Comparison of ENCODE assay signal across 36 cellular contexts in the genomic region with DNA sequence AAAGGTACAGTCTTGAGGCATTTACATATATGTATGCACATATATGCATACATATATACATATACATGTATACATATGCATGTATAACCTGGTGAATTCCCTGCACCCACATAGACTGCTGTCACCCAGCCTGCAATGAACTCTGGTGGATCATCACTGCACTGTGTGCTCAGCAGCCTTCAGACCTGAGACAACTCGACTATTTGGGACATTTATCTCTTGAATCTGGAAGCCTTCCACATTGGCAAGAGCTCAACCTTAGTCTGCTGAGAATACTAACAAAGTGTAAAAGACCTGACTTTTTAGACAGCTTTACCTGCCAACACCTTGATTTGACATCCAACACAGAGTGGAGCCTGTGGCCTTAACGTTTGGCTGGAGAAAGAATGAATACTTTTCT.
"Had no signal": no experiment of that assay in that cellular context is flagged by ENCODE, and none has a peak within 500 bp of the region (broad histone marks: within the 10 kb centered on the region; RNA-seq: fewer than 3 reads in every experiment).

No MANE protein-coding gene starts in this region.

- H3K36me3 ChIP-seq: adrenal gland, brain microvascular endothelial cell, breast epithelium had no signal

- H3K27me3 ChIP-seq: adrenal gland, body of pancreas, brain microvascular endothelial cell, breast epithelium had no signal

- H3K4me1 Mint-ChIP-seq: activated B cell treated with CpG ODN at 0.5 μM for 24 hours; activated CD4-positive, alpha-beta T cell treated with anti-CD3 and anti-CD28 coated beads, Interleukin-2, amount 10 ng/mL, durations not matched to agents 24 days and 14 days; activated naive CD8-positive, alpha-beta T cell treated with anti-CD3 and anti-CD28 coated beads for 36 hours; activated T-helper 17 cell treated with anti-CD3 and anti-CD28 coated beads, Interleukin-2, amount 50 U/mL, for 72 hours had no signal

- H3K9me3 Mint-ChIP-seq: activated CD4-positive, alpha-beta T cell treated with anti-CD3 and anti-CD28 coated beads, Interleukin-2, amount 10 ng/mL, durations not matched to agents 24 days and 14 days; activated T-helper 1 cell treated with anti-CD3 and anti-CD28 coated beads, Interleukin-12 subunit alpha, Interleukin-12 subunit beta, Interleukin-2, Interleukin-4 antibody, amounts not matched to agents 30 ng/mL and 10 ng/mL and 1 ng/mL, durations not matched to agents 14 hours and 24 hours and 36 hours; T-helper 1 cell treated with Interleukin-12 subunit alpha and Interleukin-12 subunit beta and Interleukin-4 antibody, amounts not matched to agents 30 μg/mL and 1 μg/mL, for 36 hours had no signal

- DNase-seq: activated B cell treated with CpG ODN at 0.5 μM for 24 hours; activated CD4-positive, alpha-beta memory T cell treated with anti-CD3 and anti-CD28 coated beads for 36 hours; activated CD4-positive, alpha-beta T cell treated with anti-CD3 and anti-CD28 coated beads for 4 hours; activated CD4-positive, alpha-beta T cell treated with anti-CD3 and anti-CD28 coated beads, Interleukin-2, amount 10 ng/mL, durations not matched to agents 24 days and 14 days; activated CD4-positive, alpha-beta T cell treated with anti-CD3 and anti-CD28 coated beads, Interleukin-2, amount 50 U/mL, for 1 hour; activated CD4-positive, alpha-beta T cell treated with anti-CD3 and anti-CD28 coated beads, Interleukin-2, amount 50 U/mL, for 4 hours; activated CD4-positive, CD25-positive, alpha-beta regulatory T cell treated with anti-CD3 and anti-CD28 coated beads, Interleukin-2, amount 50 U/mL, for 72 hours; activated CD8-positive, alpha-beta memory T cell treated with anti-CD3 and anti-CD28 coated beads, Interleukin-2, amount 50 U/mL, for 4 hours; activated CD8-positive, alpha-beta T cell treated with anti-CD3 and anti-CD28 coated beads for 36 hours; activated effector memory CD4-positive, alpha-beta T cell treated with anti-CD3 and anti-CD28 coated beads, Interleukin-2, amount 50 U/mL, for 16 hours; activated gamma-delta T cell treated with Interleukin-2 at 50 U/mL for 16 hours; activated naive CD4-positive, alpha-beta T cell; activated naive CD4-positive, alpha-beta T cell treated with anti-CD3 and anti-CD28 coated beads for 36 hours; activated naive CD4-positive, alpha-beta T cell treated with anti-CD3 and anti-CD28 coated beads, Interleukin-2, amount 50 U/mL, for 16 hours; activated naive CD8-positive, alpha-beta T cell treated with anti-CD3 and anti-CD28 coated beads for 36 hours; activated T-cell treated with anti-CD3 and anti-CD28 coated beads for 4 hours; activated T-cell treated with anti-CD3 and anti-CD28 coated beads, Interleukin-2, amount 50 U/mL, for 1 hour; activated T-cell treated with anti-CD3 and anti-CD28 coated beads, Interleukin-2, amount 50 U/mL, for 4 hours; activated T-cell treated with anti-CD3 and anti-CD28 coated beads, Interleukin-2, amount 50 U/mL, for 72 hours; adrenal gland; amniotic stem cell; aorta; body of pancreas; brain microvascular endothelial cell; central memory CD4-positive, alpha-beta T cell; T-helper 1 cell; T-helper 2 cell; T-helper 9 cell had no signal

- H3K27ac Mint-ChIP-seq: activated B cell treated with CpG ODN at 0.5 μM for 24 hours; activated CD4-positive, alpha-beta memory T cell treated with anti-CD3 and anti-CD28 coated beads for 36 hours; activated CD4-positive, alpha-beta T cell treated with anti-CD3 and anti-CD28 coated beads, Interleukin-2, amount 10 ng/mL, durations not matched to agents 24 days and 14 days; activated CD8-positive, alpha-beta T cell treated with anti-CD3 and anti-CD28 coated beads for 36 hours; activated naive CD4-positive, alpha-beta T cell treated with anti-CD3 and anti-CD28 coated beads for 36 hours; activated naive CD4-positive, alpha-beta T cell treated with anti-CD3 and anti-CD28 coated beads, Interleukin-2, amount 50 U/mL, for 72 hours; activated naive CD8-positive, alpha-beta T cell treated with anti-CD3 and anti-CD28 coated beads for 36 hours; activated T-cell treated with anti-CD3 and anti-CD28 coated beads, Interleukin-2, amount 50 U/mL, for 72 hours; activated T-helper 1 cell treated with anti-CD3 and anti-CD28 coated beads, Interleukin-12 subunit alpha, Interleukin-12 subunit beta, Interleukin-2, Interleukin-4 antibody, amounts not matched to agents 30 ng/mL and 10 ng/mL and 1 ng/mL, durations not matched to agents 14 hours and 24 hours and 36 hours; activated T-helper 17 cell treated with anti-CD3 and anti-CD28 coated beads, Interleukin-2, amount 50 U/mL, for 72 hours; T-helper 1 cell treated with Interleukin-12 subunit alpha and Interleukin-12 subunit beta and Interleukin-4 antibody, amounts not matched to agents 30 μg/mL and 1 μg/mL, for 36 hours; T-helper 2 cell treated with Interferon-gamma antibody and Interleukin-4, amounts not matched to agents 5 μg/mL and 100 μg/mL, for 36 hours had no signal

- H3K9me3 ChIP-seq: adrenal gland, body of pancreas, breast epithelium had no signal

- H3K36me3 Mint-ChIP-seq: activated CD4-positive, alpha-beta memory T cell treated with anti-CD3 and anti-CD28 coated beads for 36 hours; activated naive CD4-positive, alpha-beta T cell treated with anti-CD3 and anti-CD28 coated beads, Interleukin-2, amount 50 U/mL, for 72 hours; activated naive CD8-positive, alpha-beta T cell treated with anti-CD3 and anti-CD28 coated beads for 36 hours had no signal

- ATAC-seq: activated CD8-positive, alpha-beta T cell treated with anti-CD3 and anti-CD28 coated beads for 36 hours; activated naive CD4-positive, alpha-beta T cell treated with anti-CD3 and anti-CD28 coated beads, Interleukin-2, amount 50 U/mL, for 72 hours; activated T-cell treated with anti-CD3 and anti-CD28 coated beads, Interleukin-2, amount 50 U/mL, for 4 hours; activated T-cell treated with anti-CD3 and anti-CD28 coated beads, Interleukin-2, amount 50 U/mL, for 72 hours; activated T-helper 17 cell treated with anti-CD3 and anti-CD28 coated beads, Interleukin-2, amount 50 U/mL, for 72 hours; body of pancreas had no signal

- H3K27ac ChIP-seq: adrenal gland, body of pancreas, brain microvascular endothelial cell, breast epithelium, VCaP had no signal

- H3K4me3 ChIP-seq: adrenal gland, body of pancreas, breast epithelium had no signal

- H3K4me3 Mint-ChIP-seq: activated B cell treated with CpG ODN at 0.5 μM for 24 hours; activated CD4-positive, alpha-beta memory T cell treated with anti-CD3 and anti-CD28 coated beads for 36 hours; activated CD4-positive, alpha-beta T cell treated with anti-CD3 and anti-CD28 coated beads, Interleukin-2, amount 10 ng/mL, durations not matched to agents 24 days and 14 days; activated CD8-positive, alpha-beta T cell treated with anti-CD3 and anti-CD28 coated beads for 36 hours; activated naive CD4-positive, alpha-beta T cell treated with anti-CD3 and anti-CD28 coated beads for 36 hours; activated naive CD8-positive, alpha-beta T cell treated with anti-CD3 and anti-CD28 coated beads for 36 hours; activated T-cell treated with anti-CD3 and anti-CD28 coated beads, Interleukin-2, amount 50 U/mL, for 4 hours; activated T-cell treated with anti-CD3 and anti-CD28 coated beads, Interleukin-2, amount 50 U/mL, for 72 hours; activated T-helper 1 cell treated with anti-CD3 and anti-CD28 coated beads, Interleukin-12 subunit alpha, Interleukin-12 subunit beta, Interleukin-2, Interleukin-4 antibody, amounts not matched to agents 30 ng/mL and 10 ng/mL and 1 ng/mL, durations not matched to agents 14 hours and 24 hours and 36 hours; activated T-helper 17 cell treated with anti-CD3 and anti-CD28 coated beads, Interleukin-2, amount 50 U/mL, for 72 hours; T-helper 1 cell treated with Interleukin-12 subunit alpha and Interleukin-12 subunit beta and Interleukin-4 antibody, amounts not matched to agents 30 μg/mL and 1 μg/mL, for 36 hours; T-helper 2 cell treated with Interferon-gamma antibody and Interleukin-4, amounts not matched to agents 5 μg/mL and 100 μg/mL, for 36 hours had no signal

- FAIRE-seq: astrocyte had no signal

- H3K4me1 ChIP-seq: adrenal gland, body of pancreas, breast epithelium had no signal

- H3K27me3 Mint-ChIP-seq: activated B cell treated with CpG ODN at 0.5 μM for 24 hours; activated CD4-positive, alpha-beta memory T cell treated with anti-CD3 and anti-CD28 coated beads for 36 hours; activated CD4-positive, alpha-beta T cell treated with anti-CD3 and anti-CD28 coated beads, Interleukin-2, amount 10 ng/mL, durations not matched to agents 24 days and 14 days; activated CD8-positive, alpha-beta T cell treated with anti-CD3 and anti-CD28 coated beads for 36 hours; activated naive CD8-positive, alpha-beta T cell treated with anti-CD3 and anti-CD28 coated beads for 36 hours; activated T-helper 17 cell treated with anti-CD3 and anti-CD28 coated beads, Interleukin-2, amount 50 U/mL, for 72 hours had no signal
